Comparison of ENCODE assay signal across 19 cellular contexts in the genomic region with DNA sequence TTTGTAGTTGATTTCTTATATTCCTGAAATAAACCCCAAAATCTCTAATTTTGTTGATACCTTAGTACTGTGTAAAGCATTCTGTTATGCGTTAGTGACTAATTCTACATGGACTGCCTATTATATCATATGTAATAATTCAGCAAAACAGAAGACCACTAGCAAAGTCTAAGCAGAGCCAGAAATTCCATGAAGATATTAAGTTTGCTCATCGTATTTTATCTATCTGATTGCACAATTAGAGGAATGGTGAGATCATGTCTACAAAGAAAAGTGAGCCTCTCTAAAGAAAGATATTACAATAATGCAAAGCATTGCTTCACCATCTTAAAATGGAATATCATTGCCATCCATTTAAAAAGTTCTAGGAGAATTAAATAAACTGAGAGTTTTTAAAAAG.
"Had no signal": no experiment of that assay in that cellular context is flagged by ENCODE, and none has a peak within 500 bp of the region (broad histone marks: within the 10 kb centered on the region; RNA-seq: fewer than 3 reads in every experiment).

No MANE protein-coding gene starts in this region.

- H3K36me3 ChIP-seq: adrenal gland, pancreas, thoracic aorta, upper lobe of right lung had no signal

- H3K4me1 Mint-ChIP-seq: activated CD4-positive, alpha-beta T cell treated with anti-CD3 and anti-CD28 coated beads for 36 hours; activated naive CD4-positive, alpha-beta T cell treated with anti-CD3 and anti-CD28 coated beads, Interleukin-2, amount 50 U/mL, for 24 hours; naive thymus-derived CD4-positive, alpha-beta T cell; stimulated activated effector memory CD8-positive, alpha-beta T cell treated with anti-CD3 and anti-CD28 coated beads, Interleukin-12 subunit alpha, Interleukin-12 subunit beta, amount 100 ng/mL, for 72 hours had no signal

- H3K9me3 ChIP-seq: adrenal gland, pancreas, thoracic aorta, upper lobe of right lung had no signal

- DNase-seq: activated CD4-positive, alpha-beta T cell treated with anti-CD3 and anti-CD28 coated beads for 36 hours; activated CD4-positive, alpha-beta T cell treated with anti-CD3 and anti-CD28 coated beads, Interleukin-2, amount 50 U/mL, for 48 hours; activated gamma-delta T cell; adrenal gland; caudate nucleus; dorsolateral prefrontal cortex; left cardiac atrium; mesendoderm; naive thymus-derived CD4-positive, alpha-beta T cell; pancreas; stimulated activated CD4-positive, alpha-beta T cell treated with anti-CD3 and anti-CD28 coated beads, Interleukin-4, amount 100 ng/mL, for 24 hours; upper lobe of right lung had no signal

- FAIRE-seq: colon, pancreas had no signal

- H3K4me3 Mint-ChIP-seq: activated CD4-positive, alpha-beta T cell treated with anti-CD3 and anti-CD28 coated beads for 36 hours; activated naive CD4-positive, alpha-beta T cell treated with anti-CD3 and anti-CD28 coated beads, Interleukin-2, amount 50 U/mL, for 24 hours; naive thymus-derived CD4-positive, alpha-beta T cell; stimulated activated effector memory CD8-positive, alpha-beta T cell treated with anti-CD3 and anti-CD28 coated beads, Interleukin-12 subunit alpha, Interleukin-12 subunit beta, amount 100 ng/mL, for 72 hours; WTC11 had no signal

- H3K27me3 ChIP-seq: adrenal gland, dorsolateral prefrontal cortex, pancreas, upper lobe of right lung had no signal

- H3K36me3 Mint-ChIP-seq: activated naive CD4-positive, alpha-beta T cell treated with anti-CD3 and anti-CD28 coated beads, Interleukin-2, amount 50 U/mL, for 24 hours; naive thymus-derived CD4-positive, alpha-beta T cell; stimulated activated effector memory CD8-positive, alpha-beta T cell treated with anti-CD3 and anti-CD28 coated beads, Interleukin-12 subunit alpha, Interleukin-12 subunit beta, amount 100 ng/mL, for 72 hours had no signal

- ATAC-seq: activated CD4-positive, alpha-beta T cell treated with anti-CD3 and anti-CD28 coated beads for 36 hours; left cardiac atrium; naive thymus-derived CD4-positive, alpha-beta T cell; pancreas; sciatic nerve; stimulated activated effector memory CD8-positive, alpha-beta T cell treated with anti-CD3 and anti-CD28 coated beads, Interleukin-12 subunit alpha, Interleukin-12 subunit beta, amount 100 ng/mL, for 72 hours; upper lobe of right lung; WTC11 had no signal

- H3K4me3 ChIP-seq: adrenal gland, dorsolateral prefrontal cortex, pancreas, thoracic aorta, upper lobe of right lung had no signal

- H3K27me3 Mint-ChIP-seq: activated CD4-positive, alpha-beta T cell treated with anti-CD3 and anti-CD28 coated beads for 36 hours; activated naive CD4-positive, alpha-beta T cell treated with anti-CD3 and anti-CD28 coated beads, Interleukin-2, amount 50 U/mL, for 24 hours had no signal

- H3K4me1 ChIP-seq: adrenal gland, pancreas, upper lobe of right lung had no signal

- H3K27ac ChIP-seq: adrenal gland, dorsolateral prefrontal cortex, epithelial cell of prostate, pancreas, thoracic aorta, upper lobe of right lung had no signal

- H3K27ac Mint-ChIP-seq: activated CD4-positive, alpha-beta T cell treated with anti-CD3 and anti-CD28 coated beads for 36 hours; activated naive CD4-positive, alpha-beta T cell treated with anti-CD3 and anti-CD28 coated beads, Interleukin-2, amount 50 U/mL, for 24 hours; naive thymus-derived CD4-positive, alpha-beta T cell; stimulated activated effector memory CD8-positive, alpha-beta T cell treated with anti-CD3 and anti-CD28 coated beads, Interleukin-12 subunit alpha, Interleukin-12 subunit beta, amount 100 ng/mL, for 72 hours; WTC11 had no signal
